In the genomic region with DNA sequence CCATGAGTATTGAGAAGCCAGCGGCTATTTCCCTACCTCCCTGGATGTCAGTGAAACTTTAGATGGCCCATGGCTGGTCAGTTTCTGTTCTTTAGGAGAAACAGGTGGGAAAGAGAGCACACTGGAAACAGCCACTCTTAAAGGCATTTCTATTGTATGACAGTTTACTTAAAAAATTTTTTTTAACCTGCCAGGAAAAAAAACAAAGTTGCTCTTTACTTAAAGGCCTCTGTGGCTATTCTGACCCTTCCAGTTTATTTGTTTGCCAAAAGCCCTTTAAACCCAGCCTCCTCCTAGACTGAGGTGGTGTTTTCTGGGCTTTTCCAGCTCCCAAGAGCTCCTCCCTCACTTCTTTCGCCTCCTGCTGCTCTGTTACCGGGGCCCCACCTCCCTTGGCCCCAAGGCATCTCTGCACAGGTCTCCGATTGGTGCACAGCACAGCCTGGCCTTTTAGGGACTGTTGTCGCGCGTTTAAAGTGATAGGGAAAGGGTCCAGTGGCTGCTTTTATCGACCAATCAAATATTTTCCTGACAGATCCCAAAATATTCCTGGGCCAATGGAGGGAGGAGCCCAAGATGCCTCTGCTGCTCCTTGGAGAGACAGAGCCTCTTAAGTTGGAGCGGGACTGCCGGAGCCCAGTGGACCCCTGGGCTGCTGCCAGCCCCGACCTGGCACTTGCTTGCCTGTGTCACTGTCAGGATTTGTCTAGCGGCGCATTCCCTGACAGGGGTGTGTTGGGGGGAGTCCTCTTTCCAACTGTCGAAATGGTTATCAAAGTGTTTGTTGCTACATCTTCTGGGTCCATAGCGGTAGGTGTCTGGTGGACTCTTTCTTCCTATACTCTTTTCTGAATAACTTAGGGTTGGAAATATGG, we compare ENCODE assay signal across 10 cellular contexts. TPM values are rescaled to one million over a fixed set of nuclear protein-coding genes. Genes with fewer than 3 reads are reported as not detected.
DNase-seq lines count a peak whose midpoint lies in the region; ATAC-seq, FAIRE-seq and TF ChIP-seq lines count a peak whose summit lies in the region.
"Had no signal": no experiment of that assay in that cellular context is flagged by ENCODE, and none has a peak within 500 bp of the region (broad histone marks: within the 10 kb centered on the region; RNA-seq: fewer than 3 reads in every experiment).

TSS of gene SH3BGR (plus strand) at position 639 of the 875 bp plus-strand sequence. CDS start at position 766, 127 bp downstream.

- H3K36me3 ChIP-seq in BE2C (no peaks in the 10 kb centered on the region), cardiac muscle cell (no peaks in the 10 kb centered on the region)

- no peak for ATAC-seq in GM19395 (IDR thresholded peaks at IDR 0.05; ENCODE audit: unreplicated experiment)
- ATAC-seq: CD8-positive, alpha-beta T cell had no signal

- H3K4me3 Mint-ChIP-seq in neural crest cell = peak within 1 kb of the TSS; percentile 25
- H3K4me3 Mint-ChIP-seq: activated CD4-positive, alpha-beta T cell treated with anti-CD3 and anti-CD28 coated beads, Interleukin-2, amount 10 ng/mL, durations not matched to agents 7 days and 5 days; CD8-positive, alpha-beta T cell had no signal

- H3K27ac Mint-ChIP-seq in neural crest cell (ENCODE audit: unreplicated experiment) = peak within 1 kb of the TSS; percentile 88
- H3K27ac Mint-ChIP-seq: activated CD4-positive, alpha-beta T cell treated with anti-CD3 and anti-CD28 coated beads, Interleukin-2, amount 10 ng/mL, durations not matched to agents 7 days and 5 days; CD8-positive, alpha-beta T cell had no signal

- TF ChIP-seq CTCF in BE2C (IDR thresholded peaks at IDR 0.05; ENCODE audit: low read depth, low read length) (no peak), VCaP (conservative IDR thresholded peaks at IDR 0.05) (no peak), cardiac muscle cell (IDR thresholded peaks at IDR 0.05; ENCODE audit: low read depth, low read length) (no peak), neural crest cell (conservative IDR thresholded peaks at IDR 0.05) (no peak)

- H3K9me3 Mint-ChIP-seq in neural crest cell = no peaks in the 10 kb centered on the region
- H3K9me3 Mint-ChIP-seq: activated CD4-positive, alpha-beta T cell treated with anti-CD3 and anti-CD28 coated beads, Interleukin-2, amount 10 ng/mL, durations not matched to agents 7 days and 5 days; CD8-positive, alpha-beta T cell had no signal

- H3K4me1 Mint-ChIP-seq in neural crest cell = peaks cover 17% of the 10 kb centered on the region

- peaks cover 4% of the 10 kb centered on the region for H3K27me3 Mint-ChIP-seq in neural crest cell (ENCODE audit: low read depth)

- H3K4me3 ChIP-seq in BE2C (ENCODE audit: low read depth, low read length) (peak within 1 kb of the TSS; percentile 33), cardiac muscle cell (peak within 1 kb of the TSS; percentile 45)

- no peaks in the 10 kb centered on the region for H3K4me1 ChIP-seq in BE2C
- H3K4me1 ChIP-seq in cardiac muscle cell (ENCODE audit: low read depth) = peaks cover 61% of the 10 kb centered on the region

- peak within 1 kb of the TSS; percentile 14; the same call in 1 of the 2 replicates for H3K27ac ChIP-seq in VCaP
- H3K27ac ChIP-seq in cardiac muscle cell = peak within 1 kb of the TSS; percentile 98

- no peaks in the 10 kb centered on the region for H3K36me3 Mint-ChIP-seq in neural crest cell (ENCODE audit: low read depth)
- H3K36me3 Mint-ChIP-seq: CD8-positive, alpha-beta T cell had no signal

- peaks cover 10% of the 10 kb centered on the region; the same call in 1 of the 2 replicates for H3K27me3 ChIP-seq in BE2C
- H3K27me3 ChIP-seq in cardiac muscle cell = no peaks in the 10 kb centered on the region

- DNase-seq in BE2C = peak; percentile 35
- peak; percentile 51 to 95 for DNase-seq in cardiac muscle cell (ENCODE audit: low read depth in 1 of 2, low spot score in 1 of 2)
- DNase-seq in neural crest cell (ENCODE audit: low read depth, low spot score) = no peak
- no peak for DNase-seq in HTR-8/SVneo (ENCODE audit: insufficient read length, low spot score)
- no peak for DNase-seq in NCI-H1092 (lab: John Stamatoyannopoulos, UW)
- no peak for DNase-seq in GM03348 (ENCODE audit: low spot score)
- DNase-seq: activated CD4-positive, alpha-beta T cell treated with anti-CD3 and anti-CD28 coated beads, Interleukin-2, amount 10 ng/mL, durations not matched to agents 7 days and 5 days; CD8-positive, alpha-beta T cell had no signal

- FAIRE-seq in HTR-8/SVneo (lab: Jason Lieb, UNC) = no peak

- H3K9me3 ChIP-seq in BE2C (no peaks in the 10 kb centered on the region; the same call in 1 of the 2 replicates), cardiac muscle cell (ENCODE audit: low read depth) (no peaks in the 10 kb centered on the region)

RNA-seq across cellular contexts. Expression of gene SH3BGR, which starts in this region (rescaled TPM):
- polyA plus RNA-seq in BE2C (2012; ENCODE audit: insufficient read depth, insufficient read length, low read depth) = 1.6 TPM
- total RNA-seq in cardiac muscle cell (116 and 168 TPM in 2 replicates), neural crest cell (2.3 and 2.4 TPM in 2 replicates)
- polyA plus RNA-seq in cardiac muscle cell = 326 TPM in 2 replicates

Comparison
In these comparisons a context has a peak if more than half of its experiments do, and no peak if none do; other contexts are left out.
1. RNA of gene SH3BGR (total RNA-seq): 116 to 168 TPM in cardiac muscle cell; 2.3 to 2.4 TPM in neural crest cell; every median in the first group is over 10 times any median in the second.
2. DNase-seq: peak in BE2C (single experiment) and cardiac muscle cell (2 of 2); none in neural crest cell (single experiment), HTR-8/SVneo (single experiment), NCI-H1092 (single experiment) and GM03348 (single experiment).